Comparison of ENCODE assay signal across 1 cellular context in the genomic region with DNA sequence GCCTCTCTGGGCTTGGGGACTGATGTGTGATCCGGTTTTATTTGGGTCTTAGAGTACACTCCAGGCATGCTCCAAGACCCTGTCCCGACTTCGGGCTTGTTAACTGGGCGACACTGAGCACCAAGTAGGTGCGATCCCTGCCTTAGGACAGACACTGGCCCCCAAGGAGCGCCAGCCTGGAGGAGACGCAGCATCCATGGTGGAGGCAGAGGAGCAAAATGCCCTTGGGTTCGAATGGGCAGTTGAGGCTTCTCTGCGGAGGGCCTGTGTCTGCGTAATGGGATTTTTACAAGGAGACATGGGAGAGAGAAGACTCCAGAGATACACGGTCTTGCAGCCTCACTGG.
A peak's percentile ranks its signal among the peaks of the same experiment; 100 is the strongest.
TF ChIP-seq lines count a peak whose summit lies in the region.

No MANE protein-coding gene starts in this region.

TF ChIP-seq in GM12878, 131 proteins besides CTCF, POLR2A, EP300 and RAD21:
- TF ChIP-seq ZSCAN29 (IDR thresholded peaks at IDR 0.05) (no peak), POLR2AphosphoS5 (IDR thresholded peaks at IDR 0.05; ENCODE audit: low read length) (no peak), ATF7 (IDR thresholded peaks at IDR 0.05; ENCODE audit: low read depth) (0 out of 2 replicates have a peak, but pooled peaks have one; percentile 1), HCFC1 (IDR thresholded peaks at IDR 0.05; ENCODE audit: low read length) (no peak)
- TF ChIP-seq, protein P1, sequence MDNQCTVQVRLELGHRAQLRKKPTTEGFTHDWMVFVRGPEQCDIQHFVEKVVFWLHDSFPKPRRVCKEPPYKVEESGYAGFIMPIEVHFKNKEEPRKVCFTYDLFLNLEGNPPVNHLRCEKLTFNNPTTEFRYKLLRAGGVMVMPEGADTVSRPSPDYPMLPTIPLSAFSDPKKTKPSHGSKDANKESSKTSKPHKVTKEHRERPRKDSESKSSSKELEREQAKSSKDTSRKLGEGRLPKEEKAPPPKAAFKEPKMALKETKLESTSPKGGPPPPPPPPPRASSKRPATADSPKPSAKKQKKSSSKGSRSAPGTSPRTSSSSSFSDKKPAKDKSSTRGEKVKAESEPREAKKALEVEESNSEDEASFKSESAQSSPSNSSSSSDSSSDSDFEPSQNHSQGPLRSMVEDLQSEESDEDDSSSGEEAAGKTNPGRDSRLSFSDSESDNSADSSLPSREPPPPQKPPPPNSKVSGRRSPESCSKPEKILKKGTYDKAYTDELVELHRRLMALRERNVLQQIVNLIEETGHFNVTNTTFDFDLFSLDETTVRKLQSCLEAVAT (IDR thresholded peaks at IDR 0.05) = peak; percentile 89
- TF ChIP-seq, protein P2, sequence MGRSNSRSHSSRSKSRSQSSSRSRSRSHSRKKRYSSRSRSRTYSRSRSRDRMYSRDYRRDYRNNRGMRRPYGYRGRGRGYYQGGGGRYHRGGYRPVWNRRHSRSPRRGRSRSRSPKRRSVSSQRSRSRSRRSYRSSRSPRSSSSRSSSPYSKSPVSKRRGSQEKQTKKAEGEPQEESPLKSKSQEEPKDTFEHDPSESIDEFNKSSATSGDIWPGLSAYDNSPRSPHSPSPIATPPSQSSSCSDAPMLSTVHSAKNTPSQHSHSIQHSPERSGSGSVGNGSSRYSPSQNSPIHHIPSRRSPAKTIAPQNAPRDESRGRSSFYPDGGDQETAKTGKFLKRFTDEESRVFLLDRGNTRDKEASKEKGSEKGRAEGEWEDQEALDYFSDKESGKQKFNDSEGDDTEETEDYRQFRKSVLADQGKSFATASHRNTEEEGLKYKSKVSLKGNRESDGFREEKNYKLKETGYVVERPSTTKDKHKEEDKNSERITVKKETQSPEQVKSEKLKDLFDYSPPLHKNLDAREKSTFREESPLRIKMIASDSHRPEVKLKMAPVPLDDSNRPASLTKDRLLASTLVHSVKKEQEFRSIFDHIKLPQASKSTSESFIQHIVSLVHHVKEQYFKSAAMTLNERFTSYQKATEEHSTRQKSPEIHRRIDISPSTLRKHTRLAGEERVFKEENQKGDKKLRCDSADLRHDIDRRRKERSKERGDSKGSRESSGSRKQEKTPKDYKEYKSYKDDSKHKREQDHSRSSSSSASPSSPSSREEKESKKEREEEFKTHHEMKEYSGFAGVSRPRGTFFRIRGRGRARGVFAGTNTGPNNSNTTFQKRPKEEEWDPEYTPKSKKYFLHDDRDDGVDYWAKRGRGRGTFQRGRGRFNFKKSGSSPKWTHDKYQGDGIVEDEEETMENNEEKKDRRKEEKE (IDR thresholded peaks at IDR 0.05) = no peak
- TF ChIP-seq, protein P3, sequence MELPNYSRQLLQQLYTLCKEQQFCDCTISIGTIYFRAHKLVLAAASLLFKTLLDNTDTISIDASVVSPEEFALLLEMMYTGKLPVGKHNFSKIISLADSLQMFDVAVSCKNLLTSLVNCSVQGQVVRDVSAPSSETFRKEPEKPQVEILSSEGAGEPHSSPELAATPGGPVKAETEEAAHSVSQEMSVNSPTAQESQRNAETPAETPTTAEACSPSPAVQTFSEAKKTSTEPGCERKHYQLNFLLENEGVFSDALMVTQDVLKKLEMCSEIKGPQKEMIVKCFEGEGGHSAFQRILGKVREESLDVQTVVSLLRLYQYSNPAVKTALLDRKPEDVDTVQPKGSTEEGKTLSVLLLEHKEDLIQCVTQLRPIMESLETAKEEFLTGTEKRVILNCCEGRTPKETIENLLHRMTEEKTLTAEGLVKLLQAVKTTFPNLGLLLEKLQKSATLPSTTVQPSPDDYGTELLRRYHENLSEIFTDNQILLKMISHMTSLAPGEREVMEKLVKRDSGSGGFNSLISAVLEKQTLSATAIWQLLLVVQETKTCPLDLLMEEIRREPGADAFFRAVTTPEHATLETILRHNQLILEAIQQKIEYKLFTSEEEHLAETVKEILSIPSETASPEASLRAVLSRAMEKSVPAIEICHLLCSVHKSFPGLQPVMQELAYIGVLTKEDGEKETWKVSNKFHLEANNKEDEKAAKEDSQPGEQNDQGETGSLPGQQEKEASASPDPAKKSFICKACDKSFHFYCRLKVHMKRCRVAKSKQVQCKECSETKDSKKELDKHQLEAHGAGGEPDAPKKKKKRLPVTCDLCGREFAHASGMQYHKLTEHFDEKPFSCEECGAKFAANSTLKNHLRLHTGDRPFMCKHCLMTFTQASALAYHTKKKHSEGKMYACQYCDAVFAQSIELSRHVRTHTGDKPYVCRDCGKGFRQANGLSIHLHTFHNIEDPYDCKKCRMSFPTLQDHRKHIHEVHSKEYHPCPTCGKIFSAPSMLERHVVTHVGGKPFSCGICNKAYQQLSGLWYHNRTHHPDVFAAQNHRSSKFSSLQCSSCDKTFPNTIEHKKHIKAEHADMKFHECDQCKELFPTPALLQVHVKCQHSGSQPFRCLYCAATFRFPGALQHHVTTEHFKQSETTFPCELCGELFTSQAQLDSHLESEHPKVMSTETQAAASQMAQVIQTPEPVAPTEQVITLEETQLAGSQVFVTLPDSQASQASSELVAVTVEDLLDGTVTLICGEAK (IDR thresholded peaks at IDR 0.05; ENCODE audit: borderline replicate concordance) = 0 out of 2 replicates have a peak, but pooled peaks have one; percentile 8
TF ChIP-seq in GM12878: peak in this region for 3.
